In genomic region chr2:107992069-107992468, GRCh38 we compare ENCODE assay signal across 23 cellular contexts. TPM values are rescaled to one million over a fixed set of nuclear protein-coding genes. Genes with fewer than 3 reads are reported as not detected.
A peak's percentile ranks its signal among the peaks of the same experiment; 100 is the strongest.
DNase-seq lines count a peak whose midpoint lies in the region; ATAC-seq, FAIRE-seq and TF ChIP-seq lines count a peak whose summit lies in the region.
"Had no signal": no experiment of that assay in that cellular context is flagged by ENCODE, and none has a peak within 500 bp of the region (broad histone marks: within the 10 kb centered on the region; RNA-seq: fewer than 3 reads in every experiment).

No MANE protein-coding gene starts in this region.

- H3K36me3 ChIP-seq in bronchial epithelial cell (ENCODE audit: control insufficient read depth, insufficient read depth, low read length) = no peaks in the 10 kb centered on the region
- H3K36me3 ChIP-seq in lung (ENCODE audit: control insufficient read depth in 2 of 2, insufficient read depth in 2 of 2, low read length in 2 of 2) = no peaks in the 10 kb centered on the region
- H3K36me3 ChIP-seq in aorta (ENCODE audit: control insufficient read depth in 1 of 2, insufficient read depth in 2 of 2, low read length in 1 of 2) = no peaks in the 10 kb centered on the region

- H3K4me3 ChIP-seq in bronchial epithelial cell (ENCODE audit: low read depth, low read length) = no peak overlapping the region
- no peak overlapping the region for H3K4me3 ChIP-seq in lung
- no peak overlapping the region for H3K4me3 ChIP-seq in aorta (ENCODE audit: low read length in 2 of 2)
- H3K4me3 ChIP-seq: GM12878, GM23248 had no signal

- TF ChIP-seq CTCF in bronchial epithelial cell (IDR thresholded peaks at IDR 0.05; ENCODE audit: insufficient read depth, low read length, severe bottlenecking) = no peak
- TF ChIP-seq CTCF in lung (IDR thresholded peaks at IDR 0.05; ENCODE audit: control extremely low read depth, extremely low read depth) = no peak

- H3K4me1 ChIP-seq in lung (ENCODE audit: control insufficient read depth in 2 of 2, insufficient read depth in 2 of 2, low read length in 2 of 2) (no peaks in the 10 kb centered on the region), aorta (ENCODE audit: control insufficient read depth in 1 of 2, insufficient read depth in 2 of 2, low read length in 2 of 2) (no peaks in the 10 kb centered on the region)

- peaks cover 1% of the 10 kb centered on the region for H3K27me3 ChIP-seq in bronchial epithelial cell (ENCODE audit: control insufficient read depth, insufficient read depth, low read length)
- H3K27me3 ChIP-seq in lung (ENCODE audit: control insufficient read depth, insufficient read depth) = no peaks in the 10 kb centered on the region
- H3K27me3 ChIP-seq in aorta (ENCODE audit: control insufficient read depth in 1 of 2, insufficient read depth in 2 of 2, low read length in 1 of 2) = no peaks in the 10 kb centered on the region

- H3K27ac ChIP-seq in lung (ENCODE audit: low read depth in 1 of 2, low read length in 1 of 2) (no peak overlapping the region), aorta (ENCODE audit: low read depth in 1 of 2, low read length in 2 of 2) (no peak overlapping the region)
- H3K27ac ChIP-seq: 22Rv1, GM23248 had no signal

- ATAC-seq in lung (ENCODE audit: insufficient read depth, low FRiP score) = peak; percentile 67
- ATAC-seq in aorta (ENCODE audit: low FRiP score) = peak; percentile 15
- no peak for ATAC-seq in HG03039 (IDR thresholded peaks at IDR 0.05; ENCODE audit: unreplicated experiment)
- ATAC-seq: GM12878, Panc1 had no signal

- 66 to 72% methylated on average over 1 of the region's 1 CpG for whole genome bisulfite sequencing in lung, 2 donors
- 90 to 91% methylated on average over 1 of the region's 1 CpG for WGBS in aorta, 2 donors

- DNase-seq in DMS53 (lab: John Stamatoyannopoulos, UW) (peak; percentile 16), DMS53 treated with DMSO at 0.1 percent for 48 hours (lab: John Stamatoyannopoulos, UW; ENCODE audit: unreplicated experiment) (no peak), bronchial epithelial cell (ENCODE audit: low read depth) (peak; percentile 55), lung (ENCODE audit: low spot score) (no peak), aorta (no peak), NCI-H748 (lab: John Stamatoyannopoulos, UW; ENCODE audit: unreplicated experiment) (no peak), C1 segment of cervical spinal cord (lab: John Stamatoyannopoulos, UW) (no peak)
- DNase-seq: COR-L47, EL, GM23248, HCEC 1CT, KBM-7, MV-4-11, NCI-H1417, NCI-H187, NCI-H345, NCI-H524 treated with DMSO at 0.1 percent for 48 hours had no signal

- no peaks in the 10 kb centered on the region for H3K9me3 ChIP-seq in lung (ENCODE audit: control insufficient read depth in 2 of 2, insufficient read depth in 1 of 2, low read length in 1 of 2)
- H3K9me3 ChIP-seq in aorta (ENCODE audit: control insufficient read depth, low read length) = no peaks in the 10 kb centered on the region

- FAIRE-seq in bronchial epithelial cell (lab: Jason Lieb, UNC) = no peak
- FAIRE-seq: GM12878, GM19239 had no signal

- intact Hi-C loops in aorta (cut with DNase I) = no loop called here

RNA-seq across cellular contexts. Expression of gene SLC5A7, which starts 5.7 kb away (rescaled TPM):
- total RNA-seq in bronchial epithelial cell (not detected in 2 replicates), lung (1 to 10 TPM in 1 of 2 donors, under 1 TPM in 1; 0.48 to 2.1 TPM), aorta (under 1 TPM in 1 of 2 donors, not detected in 1; 0.19 TPM)
- polyA plus RNA-seq in lung (under 1 TPM; 0.06 to 0.39 TPM), aorta (not detected)
- total RNA-seq: GM12878, GM23248 had no signal
- polyA plus RNA-seq: AG04450, GM12878, GM23248 had no signal

Comparison
In these comparisons a context has a peak if more than half of its experiments do, and no peak if none do; other contexts are left out.
1. DNase-seq: peak in DMS53 (single experiment) and bronchial epithelial cell (single experiment); none in DMS53 treated with DMSO at 0.1 percent for 48 hours (single experiment), lung (single experiment), aorta (0 of 2), NCI-H748 (single experiment) and C1 segment of cervical spinal cord (0 of 14).